Comparison of ENCODE assay signal across 24 cellular contexts in the genomic region with DNA sequence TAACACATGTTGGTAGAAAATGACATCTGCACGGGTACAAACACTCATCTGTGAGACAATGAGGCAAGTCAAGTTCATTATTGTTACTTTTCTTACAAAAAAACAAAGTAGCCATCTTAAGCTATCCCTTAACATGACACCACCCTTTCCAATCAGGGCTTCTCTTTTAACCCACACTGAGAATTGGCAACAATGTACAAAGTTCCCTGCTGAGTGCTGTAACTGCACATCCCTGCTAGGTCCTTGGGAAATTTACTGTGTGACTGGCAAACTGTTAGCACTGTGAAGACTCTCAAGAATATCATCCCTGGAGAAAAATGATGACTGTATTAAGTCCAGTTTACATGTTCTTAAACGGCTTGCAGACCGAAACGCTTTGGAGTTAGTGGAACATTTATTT.
"Had no signal": no experiment of that assay in that cellular context is flagged by ENCODE, and none has a peak within 500 bp of the region (broad histone marks: within the 10 kb centered on the region; RNA-seq: fewer than 3 reads in every experiment).

No MANE protein-coding gene starts in this region.

- H3K4me1 ChIP-seq: colonic mucosa, esophagus squamous epithelium, gastrocnemius medialis, heart right ventricle, left lung, lower lobe of right lung had no signal

- ATAC-seq: effector memory CD8-positive, alpha-beta T cell; esophagus mucosa; gastrocnemius medialis; heart right ventricle; left cardiac atrium; left lung; left ventricle myocardium superior; lower lobe of right lung; naive thymus-derived CD4-positive, alpha-beta T cell had no signal

- H3K27ac Mint-ChIP-seq: dendritic cell treated with granulocyte-macrophage colony-stimulating factor and Interleukin-4, amounts not matched to agents 40 ng/mL and 50 ng/mL, for 4 days; effector memory CD8-positive, alpha-beta T cell; endodermal cell; naive thymus-derived CD4-positive, alpha-beta T cell had no signal

- H3K9me3 ChIP-seq: colonic mucosa, esophagus squamous epithelium, gastrocnemius medialis, left lung, lower lobe of right lung had no signal

- H3K4me3 ChIP-seq: colonic mucosa, esophagus squamous epithelium, gastrocnemius medialis, heart right ventricle, left lung, lower lobe of right lung had no signal

- H3K27me3 ChIP-seq: colonic mucosa, esophagus squamous epithelium, gastrocnemius medialis, heart right ventricle, left lung had no signal

- H3K27ac ChIP-seq: colonic mucosa, epithelial cell of prostate, esophagus squamous epithelium, gastrocnemius medialis, heart right ventricle, left lung, lower lobe of right lung had no signal

- H3K36me3 ChIP-seq: colonic mucosa, esophagus squamous epithelium, gastrocnemius medialis, heart right ventricle, left lung, lower lobe of right lung had no signal

- H3K4me1 Mint-ChIP-seq: endodermal cell; naive thymus-derived CD4-positive, alpha-beta T cell had no signal

- H3K27me3 Mint-ChIP-seq: dendritic cell treated with granulocyte-macrophage colony-stimulating factor and Interleukin-4, amounts not matched to agents 40 ng/mL and 50 ng/mL, for 4 days; effector memory CD8-positive, alpha-beta T cell had no signal

- DNase-seq: colonic mucosa; cortex of kidney; effector CD8-positive, alpha-beta T cell; effector memory CD8-positive, alpha-beta T cell; endodermal cell; erythroblast; esophagus squamous epithelium; foreskin fibroblast; foreskin melanocyte; gastrocnemius medialis; glutamatergic neuron; head of caudate nucleus; heart right ventricle; hippocampal formation; left cardiac atrium; left lung; left ventricle myocardium superior; lower lobe of right lung; mesenchymal stem cell; midbrain; naive thymus-derived CD4-positive, alpha-beta T cell had no signal

- H3K4me3 Mint-ChIP-seq: dendritic cell treated with granulocyte-macrophage colony-stimulating factor and Interleukin-4, amounts not matched to agents 40 ng/mL and 50 ng/mL, for 4 days; effector memory CD8-positive, alpha-beta T cell; endodermal cell; naive thymus-derived CD4-positive, alpha-beta T cell had no signal
